1 cellular context compared by ENCODE assay signal in the genomic region with DNA sequence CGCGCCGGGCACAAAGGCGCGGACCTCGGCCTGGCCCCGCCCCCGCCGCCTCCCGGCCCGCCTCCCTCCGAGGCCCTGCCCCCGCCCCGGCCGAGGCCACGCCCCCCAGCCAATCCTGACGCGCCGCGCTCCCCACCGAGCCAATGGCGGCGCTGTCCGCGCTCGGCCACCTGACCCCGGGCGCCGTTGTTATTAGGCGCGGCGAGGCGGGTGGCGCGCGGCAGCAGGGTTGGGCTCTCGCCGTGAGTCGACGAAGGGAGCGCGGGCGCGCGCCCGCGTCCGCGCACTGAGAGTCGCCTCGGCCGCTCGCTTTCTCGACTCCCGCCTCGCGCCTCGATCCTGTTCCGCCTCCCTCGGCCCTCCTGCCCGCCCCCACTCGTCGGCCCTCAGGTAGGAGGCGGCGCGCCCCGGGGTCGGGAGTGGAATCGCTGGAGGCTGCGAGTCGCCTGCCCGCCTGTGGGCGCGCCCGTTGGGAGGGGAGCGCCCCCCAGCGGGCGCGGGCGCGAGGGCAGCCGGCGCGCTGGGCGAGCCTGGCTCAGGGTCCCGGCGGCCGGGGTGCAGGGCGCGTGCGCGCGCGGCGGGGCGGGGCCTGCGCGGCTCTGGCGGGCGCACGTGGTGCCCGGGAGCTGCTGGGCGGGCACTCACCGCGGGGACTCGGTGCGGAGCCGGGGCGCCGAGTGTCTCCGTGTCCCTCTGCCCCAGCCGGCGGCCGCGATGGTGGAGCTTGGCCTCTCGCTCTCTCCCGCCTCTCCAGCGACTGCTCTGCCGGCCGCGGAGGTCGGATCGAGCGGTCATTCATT.
A peak's percentile ranks its signal among the peaks of the same experiment; 100 is the strongest.
TF ChIP-seq lines count a peak whose summit lies in the region.

No MANE protein-coding gene starts in this region.

TF ChIP-seq in K562, 482 proteins besides CTCF, POLR2A, EP300 and RAD21 (continued from another document and continues in another):
- TF ChIP-seq DDX20 (tag; IDR thresholded peaks at IDR 0.05; ENCODE audit: low read depth) (no peak), FOXK1 (CRISPR knock-in tag; IDR thresholded peaks at IDR 0.05; ENCODE audit: borderline replicate concordance) (no peak), ZC3H4 (CRISPR knock-in tag; IDR thresholded peaks at IDR 0.05; ENCODE audit: borderline replicate concordance) (no peak), ETV5 (CRISPR knock-in tag; IDR thresholded peaks at IDR 0.05; ENCODE audit: low read depth) (no peak), SETDB1 (IDR thresholded peaks at IDR 0.05; ENCODE audit: low read length) (no peak), ZNF561 (CRISPR knock-in tag; conservative IDR thresholded peaks at IDR 0.05) (no peak), NFYB (IDR thresholded peaks at IDR 0.05; ENCODE audit: extremely low read depth, insufficient read length) (peak; percentile 54), RBM34 (IDR thresholded peaks at IDR 0.05; ENCODE audit: borderline replicate concordance, insufficient read depth, low read length) (no peak), ZNF764 (CRISPR knock-in tag; IDR thresholded peaks at IDR 0.05; ENCODE audit: low read depth) (no peak), CBFA2T3 (IDR thresholded peaks at IDR 0.05) (no peak), TCF7L2 (IDR thresholded peaks at IDR 0.05; ENCODE audit: low read depth, low read length) (no peak), MCM7 (IDR thresholded peaks at IDR 0.05) (no peak), PHTF2 (CRISPR knock-in tag; IDR thresholded peaks at IDR 0.05) (no peak), FOXP1 (CRISPR knock-in tag; IDR thresholded peaks at IDR 0.05) (no peak), CCNT2 (IDR thresholded peaks at IDR 0.05; ENCODE audit: borderline replicate concordance, extremely low read depth, insufficient read length, low read depth, low read length) (peak; percentile 17), NCOA4 (IDR thresholded peaks at IDR 0.05; ENCODE audit: partially characterized antibody) (no peak), HNRNPK (IDR thresholded peaks at IDR 0.05; ENCODE audit: low read depth, low read length, poor library complexity, severe bottlenecking) (no peak), PCBP2 (IDR thresholded peaks at IDR 0.05; ENCODE audit: low read depth, low read length, poor library complexity, severe bottlenecking) (no peak), MAFF (IDR thresholded peaks at IDR 0.05; ENCODE audit: low read length) (no peak), ARNT (IDR thresholded peaks at IDR 0.05) (no peak), ARID1B (IDR thresholded peaks at IDR 0.05) (no peak), ZNF75A (CRISPR knock-in tag; IDR thresholded peaks at IDR 0.05) (no peak), ZNF445 (CRISPR knock-in tag; IDR thresholded peaks at IDR 0.05; ENCODE audit: low read depth) (no peak), CBX5 (IDR thresholded peaks at IDR 0.05; ENCODE audit: borderline replicate concordance, low read depth) (no peak), ZNF124 (CRISPR knock-in tag; IDR thresholded peaks at IDR 0.05) (no peak), E2F3 (CRISPR knock-in tag; IDR thresholded peaks at IDR 0.05) (no peak), NONO (IDR thresholded peaks at IDR 0.05; ENCODE audit: low read depth in 2 of 2, low read length in 1 of 2) (peak in 1 of 2 experiments; percentile 59; a peak in 1 of 4 replicates), HOMEZ (CRISPR knock-in tag; IDR thresholded peaks at IDR 0.05) (no peak), HDAC8 (tag; IDR thresholded peaks at IDR 0.05) (no peak), RBM25 (IDR thresholded peaks at IDR 0.05; ENCODE audit: low read depth, low read length, severe bottlenecking) (peak; percentile 94), TBL1XR1 (IDR thresholded peaks at IDR 0.05; ENCODE audit: low read length in 2 of 2) (no peak), PHF8 (IDR thresholded peaks at IDR 0.05; ENCODE audit: borderline replicate concordance, low read length) (peak; percentile 40; the same call in 1 of the 2 replicates)
- TF ChIP-seq, protein P1, sequence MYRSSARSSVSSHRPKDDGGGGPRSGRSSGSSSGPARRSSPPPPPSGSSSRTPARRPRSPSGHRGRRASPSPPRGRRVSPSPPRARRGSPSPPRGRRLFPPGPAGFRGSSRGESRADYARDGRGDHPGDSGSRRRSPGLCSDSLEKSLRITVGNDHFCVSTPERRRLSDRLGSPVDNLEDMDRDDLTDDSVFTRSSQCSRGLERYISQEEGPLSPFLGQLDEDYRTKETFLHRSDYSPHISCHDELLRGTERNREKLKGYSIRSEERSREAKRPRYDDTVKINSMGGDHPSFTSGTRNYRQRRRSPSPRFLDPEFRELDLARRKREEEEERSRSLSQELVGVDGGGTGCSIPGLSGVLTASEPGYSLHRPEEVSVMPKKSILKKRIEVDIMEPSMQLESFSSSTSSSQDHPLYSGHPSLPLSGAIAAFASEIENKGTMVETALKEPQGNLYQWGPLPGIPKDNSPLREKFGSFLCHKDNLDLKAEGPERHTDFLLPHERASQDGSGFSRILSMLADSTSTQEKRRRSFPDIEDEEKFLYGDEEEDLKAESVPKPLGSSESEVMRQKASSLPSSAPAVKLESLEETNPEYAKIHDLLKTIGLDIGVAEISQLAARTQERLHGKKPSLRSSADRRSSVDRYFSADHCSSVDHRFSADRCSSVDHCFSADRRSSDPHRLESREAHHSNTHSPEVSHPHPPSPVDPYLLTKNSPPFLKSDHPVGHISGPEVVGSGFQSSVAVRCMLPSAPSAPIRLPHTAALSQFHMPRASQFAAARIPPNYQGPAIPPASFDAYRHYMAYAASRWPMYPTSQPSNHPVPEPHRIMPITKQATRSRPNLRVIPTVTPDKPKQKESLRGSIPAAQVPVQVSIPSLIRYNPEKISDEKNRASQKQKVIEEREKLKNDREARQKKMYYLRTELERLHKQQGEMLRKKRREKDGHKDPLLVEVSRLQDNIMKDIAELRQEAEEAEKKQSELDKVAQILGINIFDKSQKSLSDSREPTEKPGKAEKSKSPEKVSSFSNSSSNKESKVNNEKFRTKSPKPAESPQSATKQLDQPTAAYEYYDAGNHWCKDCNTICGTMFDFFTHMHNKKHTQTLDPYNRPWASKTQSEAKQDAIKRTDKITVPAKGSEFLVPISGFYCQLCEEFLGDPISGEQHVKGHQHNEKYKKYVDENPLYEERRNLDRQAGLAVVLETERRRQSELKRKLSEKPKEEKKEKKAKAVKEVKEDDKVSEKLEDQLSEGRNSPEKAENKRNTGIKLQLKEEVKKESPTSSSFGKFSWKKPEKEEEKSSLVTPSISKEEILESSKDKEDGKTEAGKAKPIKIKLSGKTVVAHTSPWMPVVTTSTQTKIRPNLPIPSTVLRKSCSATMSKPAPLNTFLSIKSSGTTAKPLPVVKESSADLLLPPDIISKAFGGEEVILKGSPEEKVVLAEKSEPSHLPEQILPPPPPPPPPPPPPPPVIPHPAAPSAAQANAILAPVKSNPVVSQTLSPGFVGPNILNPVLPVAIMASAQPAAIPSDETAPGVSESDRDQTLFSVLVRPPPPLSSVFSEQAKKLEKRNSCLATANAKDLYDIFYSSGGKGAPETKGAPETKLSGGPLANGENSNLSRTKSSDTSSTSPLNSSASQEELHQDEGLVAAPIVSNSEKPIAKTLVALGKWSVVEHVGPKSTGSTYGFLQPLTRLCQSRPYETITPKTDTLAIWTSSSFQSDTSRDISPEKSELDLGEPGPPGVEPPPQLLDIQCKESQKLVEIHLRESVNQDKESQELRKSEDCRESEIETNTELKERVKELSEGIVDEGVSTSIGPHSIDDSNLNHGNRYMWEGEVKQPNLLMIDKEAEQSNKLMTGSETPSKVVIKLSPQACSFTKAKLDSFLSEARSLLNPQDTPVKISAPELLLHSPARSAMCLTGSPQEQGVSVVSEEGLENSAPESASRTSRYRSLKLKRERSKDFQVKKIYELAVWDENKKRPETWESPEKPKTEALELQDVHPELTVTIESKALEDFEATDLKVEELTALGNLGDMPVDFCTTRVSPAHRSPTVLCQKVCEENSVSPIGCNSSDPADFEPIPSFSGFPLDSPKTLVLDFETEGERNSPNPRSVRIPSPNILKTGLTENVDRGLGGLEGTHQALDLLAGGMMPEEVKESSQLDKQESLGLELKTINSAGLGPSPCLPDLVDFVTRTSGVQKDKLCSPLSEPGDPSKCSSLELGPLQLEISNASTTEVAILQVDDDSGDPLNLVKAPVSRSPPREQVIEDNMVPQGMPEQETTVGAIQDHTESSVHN (IDR thresholded peaks at IDR 0.05; ENCODE audit: borderline replicate concordance in 1 of 2, low read depth in 1 of 2), result no peak
- TF ChIP-seq, protein P2, sequence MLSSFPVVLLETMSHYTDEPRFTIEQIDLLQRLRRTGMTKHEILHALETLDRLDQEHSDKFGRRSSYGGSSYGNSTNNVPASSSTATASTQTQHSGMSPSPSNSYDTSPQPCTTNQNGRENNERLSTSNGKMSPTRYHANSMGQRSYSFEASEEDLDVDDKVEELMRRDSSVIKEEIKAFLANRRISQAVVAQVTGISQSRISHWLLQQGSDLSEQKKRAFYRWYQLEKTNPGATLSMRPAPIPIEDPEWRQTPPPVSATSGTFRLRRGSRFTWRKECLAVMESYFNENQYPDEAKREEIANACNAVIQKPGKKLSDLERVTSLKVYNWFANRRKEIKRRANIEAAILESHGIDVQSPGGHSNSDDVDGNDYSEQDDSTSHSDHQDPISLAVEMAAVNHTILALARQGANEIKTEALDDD (IDR thresholded peaks at IDR 0.05), result no peak
- TF ChIP-seq, protein P3, sequence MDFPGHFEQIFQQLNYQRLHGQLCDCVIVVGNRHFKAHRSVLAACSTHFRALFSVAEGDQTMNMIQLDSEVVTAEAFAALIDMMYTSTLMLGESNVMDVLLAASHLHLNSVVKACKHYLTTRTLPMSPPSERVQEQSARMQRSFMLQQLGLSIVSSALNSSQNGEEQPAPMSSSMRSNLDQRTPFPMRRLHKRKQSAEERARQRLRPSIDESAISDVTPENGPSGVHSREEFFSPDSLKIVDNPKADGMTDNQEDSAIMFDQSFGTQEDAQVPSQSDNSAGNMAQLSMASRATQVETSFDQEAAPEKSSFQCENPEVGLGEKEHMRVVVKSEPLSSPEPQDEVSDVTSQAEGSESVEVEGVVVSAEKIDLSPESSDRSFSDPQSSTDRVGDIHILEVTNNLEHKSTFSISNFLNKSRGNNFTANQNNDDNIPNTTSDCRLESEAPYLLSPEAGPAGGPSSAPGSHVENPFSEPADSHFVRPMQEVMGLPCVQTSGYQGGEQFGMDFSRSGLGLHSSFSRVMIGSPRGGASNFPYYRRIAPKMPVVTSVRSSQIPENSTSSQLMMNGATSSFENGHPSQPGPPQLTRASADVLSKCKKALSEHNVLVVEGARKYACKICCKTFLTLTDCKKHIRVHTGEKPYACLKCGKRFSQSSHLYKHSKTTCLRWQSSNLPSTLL (IDR thresholded peaks at IDR 0.05), result no peak
